Comparison of ENCODE assay signal across 14 cellular contexts in the genomic region with DNA sequence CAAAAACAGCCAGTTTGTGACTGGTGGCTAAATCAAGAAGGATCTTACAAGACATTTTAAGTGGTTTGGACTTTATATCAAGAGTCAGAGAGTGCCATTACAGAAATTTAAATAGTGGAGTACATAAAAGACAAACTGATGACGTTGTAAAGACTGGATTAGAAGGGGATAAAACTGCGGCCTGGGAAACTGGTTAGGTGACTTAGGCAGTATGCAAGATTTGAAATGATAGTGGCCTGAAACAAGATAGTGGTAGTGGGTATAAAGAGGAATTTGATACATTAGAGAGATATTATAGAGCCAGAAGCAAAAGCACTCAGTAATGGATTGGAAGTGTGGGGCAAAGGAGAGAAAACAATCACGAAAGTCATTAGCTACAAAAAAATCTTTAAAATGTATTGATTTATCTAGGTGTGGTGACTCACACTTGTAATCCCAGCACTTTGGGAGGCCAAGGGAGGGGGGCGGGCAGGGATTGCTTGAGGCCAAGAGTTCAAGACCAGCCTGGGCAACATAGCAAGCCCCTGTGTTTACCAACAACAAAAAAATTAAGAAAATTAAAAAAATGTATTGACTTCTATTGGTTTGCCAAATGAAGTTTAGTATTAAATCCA. TPM values are rescaled to one million over a fixed set of nuclear protein-coding genes. Genes with fewer than 3 reads are reported as not detected.
DNase-seq lines count a peak whose midpoint lies in the region; ATAC-seq and TF ChIP-seq lines count a peak whose summit lies in the region.
"Had no signal": no experiment of that assay in that cellular context is flagged by ENCODE, and none has a peak within 500 bp of the region (broad histone marks: within the 10 kb centered on the region; RNA-seq: fewer than 3 reads in every experiment).

No MANE protein-coding gene starts in this region.

- H3K27ac Mint-ChIP-seq in progenitor cell of endocrine pancreas, result peak overlapping the region; percentile 67

- no peaks in the 10 kb centered on the region for H3K9me2 ChIP-seq in DOHH2 (replicated peaks; ENCODE audit: control insufficient read depth, low read length)

- peak overlapping the region; percentile 71 for H3K4me2 ChIP-seq in DOHH2 (ENCODE audit: low read length)

- peaks cover 4% of the 10 kb centered on the region for H3K9me3 Mint-ChIP-seq in progenitor cell of endocrine pancreas (ENCODE audit: low read depth)

- no peaks in the 10 kb centered on the region for H3K9me3 ChIP-seq in DOHH2 (ENCODE audit: control insufficient read depth, insufficient read depth, low read length)
- H3K9me3 ChIP-seq: thoracic aorta had no signal

- peaks cover 8% of the 10 kb centered on the region for H3K27me3 ChIP-seq in DOHH2 (ENCODE audit: control insufficient read depth, low read length)
- H3K27me3 ChIP-seq: dorsolateral prefrontal cortex had no signal

- peaks cover 53% of the 10 kb centered on the region for H3K4me1 ChIP-seq in DOHH2 (ENCODE audit: control insufficient read depth, low read length)

- H4K20me1 ChIP-seq in DOHH2 (ENCODE audit: control insufficient read depth, insufficient read depth, low read depth, low read length), result no peaks in the 10 kb centered on the region

- H3K27me3 Mint-ChIP-seq in progenitor cell of endocrine pancreas, result peaks cover 8% of the 10 kb centered on the region

- H3K27ac ChIP-seq in DOHH2 (ENCODE audit: low read depth, low read length), result peak overlapping the region; percentile 86
- H3K27ac ChIP-seq: thoracic aorta had no signal

- peak overlapping the region; percentile 56 for H3K4me3 Mint-ChIP-seq in progenitor cell of endocrine pancreas (ENCODE audit: low read depth)

- H3F3A ChIP-seq in DOHH2 (ENCODE audit: control insufficient read depth, insufficient read depth), result peaks cover 17% of the 10 kb centered on the region

- H3K4me1 Mint-ChIP-seq in progenitor cell of endocrine pancreas (ENCODE audit: low read depth), result peaks cover 17% of the 10 kb centered on the region

- no peaks in the 10 kb centered on the region for H3K36me3 ChIP-seq in DOHH2 (ENCODE audit: control insufficient read depth, low read length)
- H3K36me3 ChIP-seq: thoracic aorta had no signal

- no peaks in the 10 kb centered on the region for H3K36me3 Mint-ChIP-seq in progenitor cell of endocrine pancreas (ENCODE audit: insufficient read depth)

- peak overlapping the region; percentile 91 for H3K4me3 ChIP-seq in DOHH2 (ENCODE audit: low read length)

- TF ChIP-seq CTCF in DOHH2 (IDR thresholded peaks at IDR 0.05; ENCODE audit: low read depth, low read length, poor library complexity, severe bottlenecking), result no peak
- TF ChIP-seq CTCF in progenitor cell of endocrine pancreas (IDR thresholded peaks at IDR 0.05; ENCODE audit: unreplicated experiment), result no peak

- peak; percentile 23 for DNase-seq in NCI-H510A (lab: John Stamatoyannopoulos, UW)
- no peak for DNase-seq in progenitor cell of endocrine pancreas (ENCODE audit: low spot score, unreplicated experiment)
- DNase-seq in GOT3 (lab: John Stamatoyannopoulos, UW), result no peak
- DNase-seq: activated T-cell treated with anti-CD3 and anti-CD28 coated beads for 4 hours, anterior cingulate cortex, dorsolateral prefrontal cortex, NCI-H1105, NCI-H748 treated with DMSO at 0.1 percent for 48 hours, Right ventricle myocardium superior had no signal

- H3K79me2 ChIP-seq in DOHH2 (ENCODE audit: control insufficient read depth, low read length), result peaks cover 4% of the 10 kb centered on the region; the same call in 1 of the 2 replicates

- ATAC-seq in esophagus mucosa (peak; percentile 62), GM21381 (IDR thresholded peaks at IDR 0.05; ENCODE audit: unreplicated experiment) (no peak), HG02852 (IDR thresholded peaks at IDR 0.05; ENCODE audit: unreplicated experiment) (no peak)

RNA-seq across cellular contexts. Expression of gene MYO6, which starts 1.6 kb away (rescaled TPM):
- 37.4 TPM for total RNA-seq in esophagus mucosa
- total RNA-seq in progenitor cell of endocrine pancreas, result 105 and 110 TPM in 2 replicates
